In genomic region chrX:50586407-50586806, GRCh38 we compare ENCODE assay signal across 14 cellular contexts.
DNase-seq lines count a peak whose midpoint lies in the region; ATAC-seq lines count a peak whose summit lies in the region.
"Had no signal": no experiment of that assay in that cellular context is flagged by ENCODE, and none has a peak within 500 bp of the region (broad histone marks: within the 10 kb centered on the region; RNA-seq: fewer than 3 reads in every experiment).

No MANE protein-coding gene starts in this region.

- peaks cover 29% of the 10 kb centered on the region for H3K27me3 ChIP-seq in H7 (ENCODE audit: control insufficient read depth, insufficient read depth, low read length)

- no peaks in the 10 kb centered on the region for H3K36me3 ChIP-seq in H7 (replicated peaks; ENCODE audit: control insufficient read depth, insufficient read depth, low read length)
- H3K36me3 ChIP-seq: BLaER1 treated with 17β-estradiol and CSF1 and Interleukin-3, amounts not matched to agents 10 nM and 100 nM had no signal

- ATAC-seq in left lobe of liver, result peak; percentile 85
- ATAC-seq: A549; CD8-positive, alpha-beta T cell had no signal

- no peak overlapping the region for H3K4me3 ChIP-seq in H7 (ENCODE audit: insufficient read depth, low read depth, low read length)
- H3K4me3 ChIP-seq: A549; BLaER1 treated with 17β-estradiol and CSF1 and Interleukin-3, amounts not matched to agents 10 nM and 100 nM had no signal

- peak; percentile 41 for DNase-seq in NCI-H1092 treated with DMSO at 0.1 percent for 48 hours (lab: John Stamatoyannopoulos, UW)
- DNase-seq in NCI-H1092 (lab: John Stamatoyannopoulos, UW), result no peak
- DNase-seq in left lobe of liver (ENCODE audit: low spot score), result no peak
- DNase-seq in renal cortical epithelial cell (ENCODE audit: low read depth), result peak; percentile 29
- DNase-seq in H7, result no peak
- DNase-seq: AML-193; Caco-2; Calu3; CD4-positive, alpha-beta T cell; CD8-positive, alpha-beta T cell; DMS79 treated with DMSO at 0.1 percent for 48 hours; GF-D8 had no signal

Comparison
In these comparisons a context has a peak if more than half of its experiments do, and no peak if none do; other contexts are left out.
1. DNase-seq: peak in NCI-H1092 treated with DMSO at 0.1 percent for 48 hours (single experiment) and renal cortical epithelial cell (single experiment); none in NCI-H1092 (single experiment), left lobe of liver (single experiment) and H7 (single experiment).